Comparison of ENCODE assay signal across 8 cellular contexts in the genomic region with DNA sequence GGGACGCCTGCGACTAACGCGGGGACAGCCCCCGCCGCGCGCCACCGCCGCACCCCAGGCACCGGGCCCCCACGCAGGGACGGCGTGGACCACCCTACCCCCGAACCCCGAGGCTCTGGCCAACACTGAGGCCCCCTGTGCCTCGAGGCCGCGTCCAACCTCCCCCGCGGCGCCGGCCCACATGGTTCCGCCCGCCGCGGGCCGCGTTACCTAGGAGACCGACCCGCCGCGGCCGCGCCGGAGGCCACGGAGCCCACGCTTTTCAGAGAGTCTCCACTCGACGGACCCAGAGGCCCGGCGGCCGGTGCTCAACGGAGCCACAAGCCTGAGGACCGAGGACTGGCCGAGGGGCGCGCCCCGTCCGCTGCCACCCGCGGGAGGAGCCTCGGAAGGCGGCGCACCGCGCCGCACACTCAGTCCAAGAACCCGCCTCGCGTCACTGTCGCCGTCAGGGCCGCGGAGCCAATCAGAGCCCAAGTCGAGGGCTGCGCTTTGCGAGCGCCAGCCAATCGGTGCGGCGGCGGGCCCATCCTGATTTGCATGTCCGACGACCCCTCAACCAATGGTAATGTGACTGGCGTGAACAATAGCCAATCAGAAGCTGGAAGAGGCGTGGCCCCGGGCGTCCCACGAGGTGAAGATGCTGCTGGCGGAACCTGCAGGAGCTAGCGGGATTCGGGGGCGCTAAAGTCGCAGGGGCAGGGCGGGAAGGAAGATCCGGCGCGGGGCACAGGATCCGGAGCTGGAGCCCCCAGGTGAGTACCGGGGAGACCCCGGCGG.
DNase-seq lines count a peak whose midpoint lies in the region; ATAC-seq lines count a peak whose summit lies in the region.

Gene NPHP4, minus strand, starts transcription at position 392 of the 780 bp plus-strand sequence. CDS start 6,136 bp downstream, outside the sequence.

- ATAC-seq in GM19324 (IDR thresholded peaks at IDR 0.05; ENCODE audit: low FRiP score, unreplicated experiment) (peak; percentile 92), HG03469 (IDR thresholded peaks at IDR 0.05; ENCODE audit: unreplicated experiment) (peak; percentile 80)

- peak within 1 kb of the TSS; percentile 84 for H3K4me3 ChIP-seq in BLaER1

- DNase-seq in NCI-H748 (lab: John Stamatoyannopoulos, UW; ENCODE audit: unreplicated experiment) (peak; percentile 99), cortex of kidney (lab: John Stamatoyannopoulos, UW) (peak; percentile 93), left kidney (ENCODE audit: low read depth, low spot score) (peak; percentile 100)
- peak; percentile 98 for DNase-seq in activated CD4-positive, alpha-beta T cell treated with anti-CD3 and anti-CD28 coated beads, Interleukin-2, amount 50 U/mL, for 1 hour
- peak; percentile 99 to 100 for DNase-seq in stimulated activated CD4-positive, alpha-beta T cell treated with anti-CD3 and anti-CD28 coated beads, Interleukin-2, amount 100 ng/mL, for 24 hours

- peak within 1 kb of the TSS; percentile 100 for H3K4me2 ChIP-seq in BLaER1

- H3K27me3 ChIP-seq in BLaER1: no peaks in the 10 kb centered on the region

- H4K20me1 ChIP-seq in BLaER1: peaks cover 55% of the 10 kb centered on the region

- peaks cover 48% of the 10 kb centered on the region for H3K4me1 ChIP-seq in BLaER1

- H3K36me3 ChIP-seq in BLaER1: peaks cover 23% of the 10 kb centered on the region; the same call in 1 of the 2 replicates

- peak within 1 kb of the TSS; percentile 97 for H3K27ac ChIP-seq in BLaER1

- H3K9ac ChIP-seq in BLaER1: peak within 1 kb of the TSS; percentile 93

- H3K9me3 ChIP-seq in BLaER1: no peaks in the 10 kb centered on the region

Comparison
In these comparisons a context has a peak if more than half of its experiments do, and no peak if none do; other contexts are left out.
1. Peak in every context shown above with its lines: DNase-seq, ATAC-seq, H3K4me3 ChIP-seq and H3K27ac ChIP-seq.